Comparison of ENCODE assay signal across 9 cellular contexts in the genomic region with DNA sequence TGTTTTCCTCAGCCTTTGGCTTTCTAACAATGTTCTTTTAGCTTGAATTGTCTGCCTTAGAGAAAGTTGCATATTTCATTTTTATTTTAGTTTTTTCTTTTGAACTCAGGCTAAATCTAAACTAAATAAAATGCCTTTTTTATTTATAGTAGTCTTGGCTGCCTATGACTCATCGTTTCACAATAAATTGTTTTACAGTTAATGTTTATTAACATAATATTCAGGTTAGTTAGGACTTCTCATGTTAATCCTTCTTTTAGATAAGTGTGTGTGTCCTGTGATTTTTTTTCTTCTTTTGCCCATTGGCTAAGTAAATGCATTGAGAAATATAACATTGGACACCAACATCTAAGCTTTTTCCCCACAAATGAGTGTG. TPM values are rescaled to one million over a fixed set of nuclear protein-coding genes. Genes with fewer than 3 reads are reported as not detected.
DNase-seq lines count a peak whose midpoint lies in the region; ATAC-seq, FAIRE-seq and TF ChIP-seq lines count a peak whose summit lies in the region.
"Had no signal": no experiment of that assay in that cellular context is flagged by ENCODE, and none has a peak within 500 bp of the region (broad histone marks: within the 10 kb centered on the region; RNA-seq: fewer than 3 reads in every experiment).

No MANE protein-coding gene starts in this region.

- H3K9me3 Mint-ChIP-seq in CD8-positive, alpha-beta memory T cell = no peaks in the 10 kb centered on the region

- ATAC-seq in sciatic nerve = no peak

- H3F3A ChIP-seq in MM.1S (ENCODE audit: insufficient read depth, low read length) = peaks cover 10% of the 10 kb centered on the region
- H3F3A ChIP-seq in neural cell (ENCODE audit: insufficient read depth, low read length, poor library complexity, severe bottlenecking) = no peaks in the 10 kb centered on the region

- TF ChIP-seq CTCF in MM.1S (IDR thresholded peaks at IDR 0.05; ENCODE audit: low read length) (no peak), colonic mucosa (IDR thresholded peaks at IDR 0.05) (no peak), neural cell (IDR thresholded peaks at IDR 0.05; ENCODE audit: poor library complexity, severe bottlenecking) (no peak)

- H3K9ac ChIP-seq in MM.1S (ENCODE audit: low read length) (no peak overlapping the region), colonic mucosa (ENCODE audit: low read depth in 2 of 2, low read length in 2 of 2) (no peak overlapping the region), neural cell (ENCODE audit: low read length) (no peak overlapping the region)

- no peaks in the 10 kb centered on the region for H3K9me3 ChIP-seq in CD8-positive, alpha-beta memory T cell (ENCODE audit: low read length)
- H3K9me3 ChIP-seq in MM.1S (replicated peaks; ENCODE audit: insufficient read depth, low read length) (no peaks in the 10 kb centered on the region), colonic mucosa (no peaks in the 10 kb centered on the region), neural cell (ENCODE audit: low read length) (no peaks in the 10 kb centered on the region)

- FAIRE-seq in frontal cortex (lab: Jason Lieb, UNC) = no peak

- POLR2A ChIA-PET in CD8-positive, alpha-beta memory T cell (lab: Charles Lee) = interaction anchor here (1.1 kb wide), 1 partner anchor 306 kb away, joined by 4 read pairs; a partner anchor contains a TSS

- no peak for TF ChIP-seq RAD21 in neural cell (conservative IDR thresholded peaks at IDR 0.05)

- CTCF ChIA-PET in CD8-positive, alpha-beta memory T cell (lab: Charles Lee) = no interaction called here

- no peaks in the 10 kb centered on the region for H3K27me3 Mint-ChIP-seq in CD8-positive, alpha-beta memory T cell

- H3K27ac ChIP-seq in CD8-positive, alpha-beta memory T cell (ENCODE audit: low read depth, low read length) = no peak overlapping the region
- peak overlapping the region; percentile 78; the same call in 1 of the 2 replicates for H3K27ac ChIP-seq in MM.1S (ENCODE audit: low read length)
- no peak overlapping the region for H3K27ac ChIP-seq in colonic mucosa
- no peak overlapping the region for H3K27ac ChIP-seq in neural cell (ENCODE audit: low read length)

- H3K9me2 ChIP-seq in MM.1S (replicated peaks; ENCODE audit: insufficient read depth, low read length) (no peaks in the 10 kb centered on the region), neural cell (ENCODE audit: insufficient read depth, low read length) (no peaks in the 10 kb centered on the region)

- H3K4me3 ChIP-seq in CD8-positive, alpha-beta memory T cell (ENCODE audit: low read length) = peak overlapping the region; percentile 62
- H3K4me3 ChIP-seq in MM.1S (ENCODE audit: low read length) (peak overlapping the region; percentile 78), colonic mucosa (peak overlapping the region; percentile 59), neural cell (ENCODE audit: low read length) (peak overlapping the region; percentile 83)
- H3K4me3 ChIP-seq: lung had no signal

- H3K27me3 ChIP-seq in CD8-positive, alpha-beta memory T cell (ENCODE audit: insufficient read depth, low read length, poor library complexity, severe bottlenecking) = no peaks in the 10 kb centered on the region
- no peaks in the 10 kb centered on the region for H3K27me3 ChIP-seq in MM.1S (replicated peaks; ENCODE audit: insufficient read depth, low read length)
- H3K27me3 ChIP-seq in colonic mucosa = no peaks in the 10 kb centered on the region
- H3K27me3 ChIP-seq in neural cell (ENCODE audit: insufficient read depth, low read depth, low read length) = no peaks in the 10 kb centered on the region

- peaks cover 0 to 12% (median 2%) of the 10 kb centered on the region in 3 donors for H3K36me3 Mint-ChIP-seq in CD8-positive, alpha-beta memory T cell

- H2AFZ ChIP-seq in MM.1S (ENCODE audit: low read length) (no peak overlapping the region), neural cell (ENCODE audit: low read depth, low read length) (no peak overlapping the region)

- H3K36me3 ChIP-seq in CD8-positive, alpha-beta memory T cell (ENCODE audit: insufficient read depth, low read length) = no peaks in the 10 kb centered on the region
- no peaks in the 10 kb centered on the region for H3K36me3 ChIP-seq in MM.1S (replicated peaks; ENCODE audit: insufficient read depth, low read length)
- H3K36me3 ChIP-seq in colonic mucosa = no peaks in the 10 kb centered on the region
- H3K36me3 ChIP-seq in neural cell (ENCODE audit: insufficient read depth, low read length) = no peaks in the 10 kb centered on the region

- peak overlapping the region; percentile 90 to 98 (median 96) for H3K4me3 Mint-ChIP-seq in CD8-positive, alpha-beta memory T cell

- H3K4me1 Mint-ChIP-seq in CD8-positive, alpha-beta memory T cell = peaks cover 16 to 37% (median 23%) of the 10 kb centered on the region in 3 donors

- H3K79me2 ChIP-seq in MM.1S (ENCODE audit: low read length) = peaks cover 52% of the 10 kb centered on the region
- peaks cover 22% of the 10 kb centered on the region for H3K79me2 ChIP-seq in neural cell (replicated peaks; ENCODE audit: insufficient read depth, low read length)

- no peak for TF ChIP-seq EP300 in neural cell (conservative IDR thresholded peaks at IDR 0.05; ENCODE audit: poor library complexity, severe bottlenecking)

- intact Hi-C loops in colonic mucosa (cut with DNase I) (no loop called here), sciatic nerve (cut with DNase I) (no loop called here)

- H4K20me1 ChIP-seq in MM.1S (ENCODE audit: insufficient read depth, low read length) = no peaks in the 10 kb centered on the region
- no peaks in the 10 kb centered on the region for H4K20me1 ChIP-seq in neural cell (ENCODE audit: insufficient read depth)

- no peak for DNase-seq in CD8-positive, alpha-beta memory T cell
- no peak for DNase-seq in MM.1S
- DNase-seq in colonic mucosa = no peak
- no peak for DNase-seq in NCI-H82 (lab: John Stamatoyannopoulos, UW)
- DNase-seq in frontal cortex (ENCODE audit: low spot score in 2 of 2) = no peak
- DNase-seq in sciatic nerve (ENCODE audit: low spot score) = no peak
- no peak for DNase-seq in Kasumi-1 (lab: John Stamatoyannopoulos, UW)

- peak overlapping the region in 3 of 8 donors; percentile 10 to 96 (median 96) for H3K27ac Mint-ChIP-seq in CD8-positive, alpha-beta memory T cell

- H3K4me2 ChIP-seq in MM.1S (ENCODE audit: low read depth, low read length) = peak overlapping the region; percentile 76
- H3K4me2 ChIP-seq in neural cell (ENCODE audit: low read length) = peak overlapping the region; percentile 69

- no peaks in the 10 kb centered on the region for H3K4me1 ChIP-seq in CD8-positive, alpha-beta memory T cell (ENCODE audit: insufficient read depth, low read length)
- no peaks in the 10 kb centered on the region for H3K4me1 ChIP-seq in MM.1S (ENCODE audit: low read length)
- no peaks in the 10 kb centered on the region for H3K4me1 ChIP-seq in colonic mucosa

TF ChIP-seq in neural cell, 6 proteins besides CTCF, POLR2A, EP300 and RAD21:
- TF ChIP-seq TAF1 (IDR thresholded peaks at IDR 0.05; ENCODE audit: low read depth) = no peak
- no peak for TF ChIP-seq MXI1 (conservative IDR thresholded peaks at IDR 0.05; ENCODE audit: poor library complexity, severe bottlenecking)
- no peak for TF ChIP-seq POLR2AphosphoS5 (IDR thresholded peaks at IDR 0.05)
- TF ChIP-seq SMC3 (conservative IDR thresholded peaks at IDR 0.05; ENCODE audit: poor library complexity) = no peak
- no peak for TF ChIP-seq EZH2 (IDR thresholded peaks at IDR 0.05; ENCODE audit: borderline replicate concordance, insufficient read depth, low read length, poor library complexity, severe bottlenecking)

RNA-seq across cellular contexts. Expression of a gene that starts 1.6 kb away (rescaled TPM):
- total RNA-seq in CD8-positive, alpha-beta memory T cell = 1 to 10 TPM; 5.5 to 6.9 TPM
- 6.4 TPM for polyA plus RNA-seq in CD8-positive, alpha-beta memory T cell
- 10 to 100 TPM; 11.7 to 19.1 TPM for total RNA-seq in colonic mucosa
- 8.9 and 12.1 TPM in 2 replicates for polyA plus RNA-seq in neural cell
- 16.8 TPM in 2 replicates for polyA minus RNA-seq in neural cell
- total RNA-seq in frontal cortex = 20.8 TPM
- total RNA-seq in sciatic nerve = 11.3 TPM
